ENCODE assay signal across 1 cellular context in genomic region chr7:46153951-46154787, GRCh38.
A peak's percentile ranks its signal among the peaks of the same experiment; 100 is the strongest.
TF ChIP-seq lines count a peak whose summit lies in the region.

No MANE protein-coding gene starts in this region.

TF ChIP-seq in HepG2, 621 proteins besides CTCF, POLR2A, EP300 and RAD21 (continued from another document and continues in another):
- TF ChIP-seq BRF2 (CRISPR knock-in tag; IDR thresholded peaks at IDR 0.05): no peak
- TF ChIP-seq SRF (IDR thresholded peaks at IDR 0.05; ENCODE audit: low read depth, low read length): no peak
- no peak for TF ChIP-seq SMYD3 (CRISPR knock-in tag; IDR thresholded peaks at IDR 0.05)
- no peak for TF ChIP-seq PAF1 (CRISPR knock-in tag; IDR thresholded peaks at IDR 0.05)
- no peak for TF ChIP-seq ZFP91 (CRISPR knock-in tag; IDR thresholded peaks at IDR 0.05; ENCODE audit: borderline replicate concordance)
- no peak for TF ChIP-seq ZNF703 (CRISPR knock-in tag; IDR thresholded peaks at IDR 0.05; ENCODE audit: borderline replicate concordance)
- TF ChIP-seq ZNF124 (CRISPR knock-in tag; IDR thresholded peaks at IDR 0.05): no peak
- TF ChIP-seq ZBTB7B (CRISPR knock-in tag; IDR thresholded peaks at IDR 0.05): peak; percentile 53; the same call in 1 of the 2 replicates
- TF ChIP-seq MLX (CRISPR knock-in tag; IDR thresholded peaks at IDR 0.05): 0 out of 2 replicates have a peak, but pooled peaks have one; percentile 58
- TF ChIP-seq NFE2 (CRISPR knock-in tag; IDR thresholded peaks at IDR 0.05): no peak
- TF ChIP-seq FOSL1 (CRISPR knock-in tag; IDR thresholded peaks at IDR 0.05; ENCODE audit: borderline replicate concordance): no peak
- no peak for TF ChIP-seq ZNF879 (CRISPR knock-in tag; IDR thresholded peaks at IDR 0.05)
- no peak for TF ChIP-seq HHEX (CRISPR knock-in tag; IDR thresholded peaks at IDR 0.05)
- TF ChIP-seq ELF4 (CRISPR knock-in tag; IDR thresholded peaks at IDR 0.05; ENCODE audit: borderline replicate concordance): no peak
- peak; percentile 43; the same call in 1 of the 2 replicates for TF ChIP-seq FOXP4 (CRISPR knock-in tag; IDR thresholded peaks at IDR 0.05)
- 0 out of 2 replicates have a peak, but pooled peaks have one; percentile 38 for TF ChIP-seq ZNF605 (CRISPR knock-in tag; IDR thresholded peaks at IDR 0.05)
- TF ChIP-seq TBL1XR1 (IDR thresholded peaks at IDR 0.05; ENCODE audit: borderline replicate concordance, low read length, partially characterized antibody): no peak
- no peak for TF ChIP-seq ZNF30 (CRISPR knock-in tag; IDR thresholded peaks at IDR 0.05)
- no peak for TF ChIP-seq TFDP2 (CRISPR knock-in tag; IDR thresholded peaks at IDR 0.05)
- no peak for TF ChIP-seq ZNF547 (CRISPR knock-in tag; IDR thresholded peaks at IDR 0.05)
- no peak for TF ChIP-seq ZNF512B (CRISPR knock-in tag; IDR thresholded peaks at IDR 0.05; ENCODE audit: borderline replicate concordance)
- no peak for TF ChIP-seq ZNF567 (CRISPR knock-in tag; IDR thresholded peaks at IDR 0.05; ENCODE audit: borderline replicate concordance)
- no peak for TF ChIP-seq ZMYM3 (CRISPR knock-in tag; IDR thresholded peaks at IDR 0.05)
- TF ChIP-seq ZNF460 (CRISPR knock-in tag; IDR thresholded peaks at IDR 0.05; ENCODE audit: borderline replicate concordance): no peak
- no peak for TF ChIP-seq ZNF34 (CRISPR knock-in tag; IDR thresholded peaks at IDR 0.05; ENCODE audit: borderline replicate concordance)
- TF ChIP-seq JARID2 (CRISPR knock-in tag; IDR thresholded peaks at IDR 0.05; ENCODE audit: insufficient replicate concordance): no peak
- TF ChIP-seq ERF (CRISPR knock-in tag; IDR thresholded peaks at IDR 0.05): no peak
- TF ChIP-seq KDM2A (CRISPR knock-in tag; IDR thresholded peaks at IDR 0.05; ENCODE audit: borderline replicate concordance, low read depth): no peak
- no peak for TF ChIP-seq ZNF101 (CRISPR knock-in tag; IDR thresholded peaks at IDR 0.05; ENCODE audit: borderline replicate concordance, low read depth)
- TF ChIP-seq ZNF672 (CRISPR knock-in tag; IDR thresholded peaks at IDR 0.05): no peak
- TF ChIP-seq ZNF431 (CRISPR knock-in tag; IDR thresholded peaks at IDR 0.05; ENCODE audit: borderline replicate concordance, low read depth): peak; percentile 66; the same call in 1 of the 2 replicates
- no peak for TF ChIP-seq ZNF496 (CRISPR knock-in tag; IDR thresholded peaks at IDR 0.05; ENCODE audit: insufficient replicate concordance)
- TF ChIP-seq NR2F1 (CRISPR knock-in tag; IDR thresholded peaks at IDR 0.05): peak; percentile 72 to 79; a peak in 3 of 4 replicates
- no peak for TF ChIP-seq ZNF451 (CRISPR knock-in tag; IDR thresholded peaks at IDR 0.05)
- no peak for TF ChIP-seq RARG (CRISPR knock-in tag; IDR thresholded peaks at IDR 0.05; ENCODE audit: low read depth)
- TF ChIP-seq HCFC1 (IDR thresholded peaks at IDR 0.05; ENCODE audit: low read depth, low read length): no peak
- peak; percentile 50 for TF ChIP-seq ASH2L (IDR thresholded peaks at IDR 0.05; ENCODE audit: insufficient read length, low read depth, low read length)
- no peak for TF ChIP-seq ZBTB34 (CRISPR knock-in tag; IDR thresholded peaks at IDR 0.05)
- no peak for TF ChIP-seq PCBP2 (optimal IDR thresholded peaks at IDR 0.05; ENCODE audit: low read depth, low read length, poor library complexity, severe bottlenecking)
- TF ChIP-seq ATF7-NPFF (CRISPR knock-in tag; IDR thresholded peaks at IDR 0.05; ENCODE audit: low read depth): no peak
- TF ChIP-seq ZNF576 (CRISPR knock-in tag; IDR thresholded peaks at IDR 0.05): no peak
- TF ChIP-seq ZNF562 (CRISPR knock-in tag; IDR thresholded peaks at IDR 0.05; ENCODE audit: borderline replicate concordance): no peak
- TF ChIP-seq RXRA (CRISPR knock-in tag; IDR thresholded peaks at IDR 0.05): peak; percentile 64; the same call in 1 of the 2 replicates
- peak; percentile 80 for TF ChIP-seq ATF2 (CRISPR knock-in tag; IDR thresholded peaks at IDR 0.05)
- TF ChIP-seq TP53 (CRISPR knock-in tag; conservative IDR thresholded peaks at IDR 0.05): no peak
- no peak for TF ChIP-seq ZBED4 (CRISPR knock-in tag; IDR thresholded peaks at IDR 0.05; ENCODE audit: borderline replicate concordance)
- TF ChIP-seq RNF2 (conservative IDR thresholded peaks at IDR 0.05; ENCODE audit: low read depth): 0 out of 2 replicates have a peak, but pooled peaks have one; percentile 15
- no peak for TF ChIP-seq ZNF780A (CRISPR knock-in tag; IDR thresholded peaks at IDR 0.05)
- TF ChIP-seq HNRNPLL (IDR thresholded peaks at IDR 0.05; ENCODE audit: low read depth, low read length, poor library complexity, severe bottlenecking): no peak
- no peak for TF ChIP-seq SNAI1 (CRISPR knock-in tag; IDR thresholded peaks at IDR 0.05; ENCODE audit: borderline replicate concordance)
- no peak for TF ChIP-seq SP4 (CRISPR knock-in tag; IDR thresholded peaks at IDR 0.05)
- no peak for TF ChIP-seq CBFB (CRISPR knock-in tag; IDR thresholded peaks at IDR 0.05)
